Comparison of ENCODE assay signal across 8 cellular contexts in the genomic region with DNA sequence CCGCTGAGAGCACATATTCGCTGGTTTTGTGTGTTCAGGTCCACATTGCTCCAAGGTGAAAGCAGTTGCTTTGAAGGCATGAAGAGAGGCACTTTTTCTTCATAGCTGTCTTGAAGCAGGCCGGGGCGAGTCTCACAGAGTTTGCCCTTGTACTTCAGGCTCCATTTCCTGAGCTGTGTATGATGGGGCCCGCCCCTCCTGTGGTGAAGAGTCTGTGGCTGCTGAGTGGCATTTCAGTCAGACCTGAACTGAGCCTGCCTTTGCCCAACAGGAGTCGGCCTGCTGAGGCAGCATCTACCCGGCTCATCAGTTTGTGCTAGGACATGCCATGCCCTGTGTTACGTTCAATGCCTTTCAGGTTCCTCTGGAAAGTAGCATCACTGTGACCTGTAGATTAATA. TPM values are rescaled to one million over a fixed set of nuclear protein-coding genes. Genes with fewer than 3 reads are reported as not detected.
DNase-seq lines count a peak whose midpoint lies in the region; ATAC-seq and TF ChIP-seq lines count a peak whose summit lies in the region.

No MANE protein-coding gene starts in this region.

- peak overlapping the region; percentile 65 to 89 (median 84) for H3K4me3 Mint-ChIP-seq in naive thymus-derived CD8-positive, alpha-beta T cell
- H3K4me3 Mint-ChIP-seq in endothelial cell (ENCODE audit: unreplicated experiment): no peak overlapping the region

- no peaks in the 10 kb centered on the region for H3K9me3 Mint-ChIP-seq in naive thymus-derived CD8-positive, alpha-beta T cell
- H3K9me3 Mint-ChIP-seq in endothelial cell (ENCODE audit: unreplicated experiment): no peaks in the 10 kb centered on the region

- no peak for TF ChIP-seq CTCF in cardiac muscle cell (IDR thresholded peaks at IDR 0.05; ENCODE audit: low read depth, low read length)
- no peak for TF ChIP-seq CTCF in transverse colon (IDR thresholded peaks at IDR 0.05)
- no peak for TF ChIP-seq CTCF in endothelial cell (IDR thresholded peaks at IDR 0.05; ENCODE audit: unreplicated experiment)

- H3K27me3 ChIP-seq in cardiac muscle cell: no peaks in the 10 kb centered on the region
- no peaks in the 10 kb centered on the region for H3K27me3 ChIP-seq in transverse colon

- DNase-seq in cardiac muscle cell (ENCODE audit: low read depth in 1 of 2, low spot score in 1 of 2) (no peak), Right ventricle myocardium superior (no peak), transverse colon (peak; percentile 51), posterior cingulate gyrus (no peak), ureter (ENCODE audit: low spot score) (no peak), endothelial cell (ENCODE audit: low spot score) (no peak)
- peak; percentile 79 for DNase-seq in activated T-cell treated with anti-CD3 and anti-CD28 coated beads, Interleukin-2, amount 50 U/mL, for 1 hour
- DNase-seq in naive thymus-derived CD8-positive, alpha-beta T cell: peak; percentile 58 to 92 (median 79)

- H3K36me3 ChIP-seq in cardiac muscle cell (no peaks in the 10 kb centered on the region), transverse colon (no peaks in the 10 kb centered on the region)

- H3K36me3 Mint-ChIP-seq in naive thymus-derived CD8-positive, alpha-beta T cell: peaks cover 0 to 13% (median 2%) of the 10 kb centered on the region in 3 donors
- H3K36me3 Mint-ChIP-seq in endothelial cell (ENCODE audit: low read depth, unreplicated experiment): no peaks in the 10 kb centered on the region

- H3K27me3 Mint-ChIP-seq in naive thymus-derived CD8-positive, alpha-beta T cell: no peaks in the 10 kb centered on the region
- H3K27me3 Mint-ChIP-seq in endothelial cell (ENCODE audit: unreplicated experiment): peaks cover 2% of the 10 kb centered on the region

- H3K27ac ChIP-seq in cardiac muscle cell (peak overlapping the region; percentile 26), transverse colon (no peak overlapping the region)

- TF ChIP-seq POLR2A in transverse colon (IDR thresholded peaks at IDR 0.05): no peak

- TF ChIP-seq EP300 in transverse colon (IDR thresholded peaks at IDR 0.05; ENCODE audit: low read depth): no peak

- POLR2A ChIA-PET in naive thymus-derived CD8-positive, alpha-beta T cell (lab: Charles Lee): interaction anchor here (0.6 to 24.5 kb wide), 5 partner anchors 8 to 41 kb away, joined by 3 to 661 read pairs (median 5); no protein-coding TSS in a partner anchor

- in situ Hi-C loops in transverse colon (cut with MboI; ENCODE audit: low pct_ligation_motif_present in 1 of 4, low pct_unique_long_range_greater_than_20kb in 1 of 4, low sequenced_read_pairs in 3 of 4): no loop called here

- peaks cover 10% of the 10 kb centered on the region for H3K4me1 ChIP-seq in cardiac muscle cell (ENCODE audit: low read depth)
- H3K4me1 ChIP-seq in transverse colon: peaks cover 2 to 32% (median 3%) of the 10 kb centered on the region in 4 donors

- no peak overlapping the region for H3K4me3 ChIP-seq in cardiac muscle cell
- no peak overlapping the region for H3K4me3 ChIP-seq in transverse colon

- H3K9me3 ChIP-seq in cardiac muscle cell (ENCODE audit: low read depth): no peaks in the 10 kb centered on the region
- H3K9me3 ChIP-seq in transverse colon: no peaks in the 10 kb centered on the region

- peak overlapping the region; percentile 97 to 100 (median 98) for H3K27ac Mint-ChIP-seq in naive thymus-derived CD8-positive, alpha-beta T cell
- H3K27ac Mint-ChIP-seq in endothelial cell (ENCODE audit: unreplicated experiment): no peak overlapping the region

- intact Hi-C loops in Right ventricle myocardium superior (cut with DNase I): no loop called here
- intact Hi-C loops in transverse colon (cut with DNase I; ENCODE audit: low total_unique reads): no loop called here
- intact Hi-C loops in posterior cingulate gyrus (cut with DNase I): no loop called here

- H3K4me1 Mint-ChIP-seq in naive thymus-derived CD8-positive, alpha-beta T cell: peaks cover 42 to 95% (median 91%) of the 10 kb centered on the region in 4 donors
- no peaks in the 10 kb centered on the region for H3K4me1 Mint-ChIP-seq in endothelial cell (ENCODE audit: unreplicated experiment)

- ATAC-seq in Right ventricle myocardium superior (ENCODE audit: poor library complexity): no peak
- ATAC-seq in naive thymus-derived CD8-positive, alpha-beta T cell: peak; percentile 91 to 94

- WGBS in transverse colon (ENCODE audit: low coverage in 1 of 2), 2 donors: 82% methylated on average over 8 of the region's 8 CpGs; no CpG with 5 or more reads in 1 of the 2 donors

RNA-seq across cellular contexts. Expression of gene C1QTNF9, which starts 44.4 kb away (rescaled TPM):
- total RNA-seq in cardiac muscle cell (0.12 TPM in 1 of 2 replicates, not detected in the other), Right ventricle myocardium superior (2.5 TPM), transverse colon (under 1 TPM in 1 of 4 donors, not detected in 3; 0.48 TPM), ureter (0.26 TPM), endothelial cell (ENCODE audit: unreplicated experiment) (not detected)
- not detected in 2 replicates for polyA plus RNA-seq in cardiac muscle cell
- total RNA-seq in naive thymus-derived CD8-positive, alpha-beta T cell: under 1 TPM; 0.26 to 0.33 TPM
- not detected for polyA plus RNA-seq in naive thymus-derived CD8-positive, alpha-beta T cell

Comparison
In these comparisons a context has a peak if more than half of its experiments do, and no peak if none do; other contexts are left out.
1. DNase-seq: peak in activated T-cell treated with anti-CD3 and anti-CD28 coated beads, Interleukin-2, amount 50 U/mL, for 1 hour (single experiment), naive thymus-derived CD8-positive, alpha-beta T cell (10 of 10) and transverse colon (single experiment); none in cardiac muscle cell (0 of 2), Right ventricle myocardium superior (single experiment), posterior cingulate gyrus (0 of 10), ureter (single experiment) and endothelial cell (single experiment).